In genomic region chr9:99752710-99753109, GRCh38 we compare ENCODE assay signal across 15 cellular contexts.
A peak's percentile ranks its signal among the peaks of the same experiment; 100 is the strongest.
DNase-seq lines count a peak whose midpoint lies in the region; ATAC-seq and TF ChIP-seq lines count a peak whose summit lies in the region.
"Had no signal": no experiment of that assay in that cellular context is flagged by ENCODE, and none has a peak within 500 bp of the region (broad histone marks: within the 10 kb centered on the region; RNA-seq: fewer than 3 reads in every experiment).

No MANE protein-coding gene starts in this region.

- H3K27ac ChIP-seq in PC-3 (ENCODE audit: low read length) = no peak overlapping the region
- no peak overlapping the region for H3K27ac ChIP-seq in lung (ENCODE audit: low read depth in 1 of 2, low read length in 1 of 2)
- H3K27ac ChIP-seq in psoas muscle = no peak overlapping the region
- H3K27ac ChIP-seq: BLaER1 treated with 17β-estradiol and CSF1 and Interleukin-3, amounts not matched to agents 10 nM and 100 nM had no signal

- no peak overlapping the region for H3K4me2 ChIP-seq in PC-3 (ENCODE audit: low read length)
- H3K4me2 ChIP-seq: BLaER1 treated with 17β-estradiol and CSF1 and Interleukin-3, amounts not matched to agents 10 nM and 100 nM had no signal

- no peaks in the 10 kb centered on the region for H4K20me1 ChIP-seq in PC-3 (ENCODE audit: low read length)
- H4K20me1 ChIP-seq: BLaER1 treated with 17β-estradiol and CSF1 and Interleukin-3, amounts not matched to agents 10 nM and 100 nM had no signal

- no peak for TF ChIP-seq CTCF in PC-3 (conservative IDR thresholded peaks at IDR 0.05; ENCODE audit: low read depth, low read length)
- TF ChIP-seq CTCF in lung (IDR thresholded peaks at IDR 0.05; ENCODE audit: control extremely low read depth, extremely low read depth) = no peak
- no peak for TF ChIP-seq CTCF in psoas muscle (IDR thresholded peaks at IDR 0.05)

- H3K79me2 ChIP-seq in PC-3 (ENCODE audit: low read length) = no peaks in the 10 kb centered on the region

- peak; percentile 22 for DNase-seq in Daoy (ENCODE audit: low read depth)
- DNase-seq in PC-3 = peak; percentile 32
- DNase-seq in dedifferentiated amniotic fluid mesenchymal stem cell (ENCODE audit: extremely low spot score) = peak; percentile 52
- no peak for DNase-seq in lung (ENCODE audit: low spot score)
- DNase-seq in NCI-H69 (lab: John Stamatoyannopoulos, UW) = no peak
- no peak for DNase-seq in psoas muscle
- DNase-seq in HT-29 (ENCODE audit: low spot score) = no peak
- DNase-seq: activated CD8-positive, alpha-beta T cell treated with anti-CD3 and anti-CD28 coated beads for 36 hours; anterior cingulate cortex; DND-41; islet precursor cell; NCI-H1417; NCI-H2227 treated with DMSO at 0.1 percent for 48 hours had no signal

- no TSS peak for BruUV-seq in PC-3 (replicated peaks; lab: Mats Ljungman, UMichigan)

- POLR2A ChIA-PET in PC-3 (lab: Charles Lee; ENCODE audit: unreplicated experiment) = no interaction called here

- CTCF ChIA-PET in PC-3 (lab: Charles Lee) = no interaction called here

- H3K9ac ChIP-seq in PC-3 (ENCODE audit: low read length) = no peak overlapping the region
- H3K9ac ChIP-seq: BLaER1 treated with 17β-estradiol and CSF1 and Interleukin-3, amounts not matched to agents 10 nM and 100 nM had no signal

- H3K4me3 ChIP-seq in PC-3 (ENCODE audit: low read length) = no peak overlapping the region
- H3K4me3 ChIP-seq in lung = no peak overlapping the region
- H3K4me3 ChIP-seq in psoas muscle = no peak overlapping the region
- H3K4me3 ChIP-seq: BLaER1 treated with 17β-estradiol and CSF1 and Interleukin-3, amounts not matched to agents 10 nM and 100 nM had no signal

- no peak for ATAC-seq in PC-3
- peak; percentile 19 for ATAC-seq in lung (ENCODE audit: insufficient read depth, low FRiP score)
- no peak for ATAC-seq in psoas muscle
- ATAC-seq in GM18520 (IDR thresholded peaks at IDR 0.05; ENCODE audit: unreplicated experiment) = no peak
- ATAC-seq: activated CD8-positive, alpha-beta T cell treated with anti-CD3 and anti-CD28 coated beads for 36 hours had no signal

- no peaks in the 10 kb centered on the region for H3K36me3 ChIP-seq in PC-3 (ENCODE audit: low read depth, low read length)
- no peaks in the 10 kb centered on the region for H3K36me3 ChIP-seq in lung (ENCODE audit: control insufficient read depth in 2 of 2, insufficient read depth in 2 of 2, low read length in 2 of 2)
- H3K36me3 ChIP-seq in psoas muscle (ENCODE audit: insufficient read depth in 1 of 2, low read depth in 1 of 2) = no peaks in the 10 kb centered on the region
- H3K36me3 ChIP-seq: BLaER1 treated with 17β-estradiol and CSF1 and Interleukin-3, amounts not matched to agents 10 nM and 100 nM had no signal

- H3K27me3 ChIP-seq in PC-3 (ENCODE audit: low read length) (0 out of 2 replicates have a peak, but pooled peaks cover 3% of the 10 kb centered on the region), lung (ENCODE audit: control insufficient read depth, insufficient read depth) (no peaks in the 10 kb centered on the region), psoas muscle (ENCODE audit: insufficient read depth in 3 of 3, low read length in 2 of 3) (no peaks in the 10 kb centered on the region)
- H3K27me3 ChIP-seq: BLaER1 treated with 17β-estradiol and CSF1 and Interleukin-3, amounts not matched to agents 10 nM and 100 nM had no signal

- no peaks in the 10 kb centered on the region for H3F3A ChIP-seq in PC-3 (ENCODE audit: low read length, unreplicated experiment)

- intact Hi-C loops in PC-3 (cut with micrococcal nuclease) = no loop called here
- intact Hi-C loops in psoas muscle (cut with DNase I) = no loop called here

- H3K9me3 ChIP-seq in PC-3 (ENCODE audit: low read length) = no peaks in the 10 kb centered on the region
- no peaks in the 10 kb centered on the region for H3K9me3 ChIP-seq in lung (ENCODE audit: control insufficient read depth in 2 of 2, insufficient read depth in 1 of 2, low read length in 1 of 2)
- H3K9me3 ChIP-seq in psoas muscle = no peaks in the 10 kb centered on the region
- H3K9me3 ChIP-seq: BLaER1 treated with 17β-estradiol and CSF1 and Interleukin-3, amounts not matched to agents 10 nM and 100 nM had no signal

- H3K4me1 ChIP-seq in PC-3 (ENCODE audit: insufficient read depth, low read length) (no peaks in the 10 kb centered on the region), lung (ENCODE audit: control insufficient read depth in 2 of 2, insufficient read depth in 2 of 2, low read length in 2 of 2) (no peaks in the 10 kb centered on the region), psoas muscle (no peaks in the 10 kb centered on the region)

- no peaks in the 10 kb centered on the region for H3K9me2 ChIP-seq in PC-3 (replicated peaks; ENCODE audit: low read length)

- H2AFZ ChIP-seq in PC-3 (ENCODE audit: low read length) = no peak overlapping the region

- 74 to 78% methylated on average over 4 of the region's 4 CpGs for WGBS in lung, 2 donors
- WGBS in psoas muscle, 3 donors = 72 to 75% (median 74%) methylated on average over 4 of the region's 4 CpGs

Comparison
In these comparisons a context has a peak if more than half of its experiments do, and no peak if none do; other contexts are left out.
1. DNase-seq: peak in Daoy (single experiment), PC-3 (single experiment) and dedifferentiated amniotic fluid mesenchymal stem cell (single experiment); none in lung (single experiment), NCI-H69 (single experiment), psoas muscle (0 of 2) and HT-29 (single experiment).